14 cellular contexts compared by ENCODE assay signal in the genomic region with DNA sequence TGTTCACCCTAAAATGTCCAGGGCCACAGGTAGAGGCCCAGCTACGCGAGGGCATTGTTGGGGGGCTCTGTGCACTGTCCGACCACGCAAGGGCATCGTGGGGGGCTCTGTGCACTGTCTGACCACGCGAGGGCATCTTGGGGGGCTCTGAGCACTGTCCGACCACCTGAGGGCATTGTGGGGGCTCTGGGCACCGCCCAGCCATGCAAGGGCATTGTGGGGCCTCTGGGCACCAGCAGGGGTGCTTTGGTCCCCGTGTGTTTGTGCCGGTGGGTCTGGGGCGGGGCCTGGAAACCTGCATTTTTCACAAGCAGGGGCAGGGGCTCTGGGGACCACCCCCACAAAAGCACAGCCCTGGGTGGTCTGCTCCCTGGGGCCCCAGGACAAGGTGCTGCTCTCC. TPM values are rescaled to one million over a fixed set of nuclear protein-coding genes. Genes with fewer than 3 reads are reported as not detected.
DNase-seq lines count a peak whose midpoint lies in the region; ATAC-seq and TF ChIP-seq lines count a peak whose summit lies in the region.
"Had no signal": no experiment of that assay in that cellular context is flagged by ENCODE, and none has a peak within 500 bp of the region (broad histone marks: within the 10 kb centered on the region; RNA-seq: fewer than 3 reads in every experiment).

No MANE protein-coding gene starts in this region.

- TF ChIP-seq CTCF in left ventricle myocardium inferior (IDR thresholded peaks at IDR 0.05; ENCODE audit: borderline replicate concordance): no peak
- TF ChIP-seq CTCF in brain (conservative IDR thresholded peaks at IDR 0.05): no peak
- no peak for TF ChIP-seq CTCF in GM23338 (conservative IDR thresholded peaks at IDR 0.05; ENCODE audit: low read depth in 2 of 2)

- peak overlapping the region in 2 of 3 donors; percentile 14 to 76 for H3K9ac ChIP-seq in skeletal muscle tissue (ENCODE audit: low read depth in 1 of 3, low read length in 3 of 3)

- H3K9me3 Mint-ChIP-seq in brain (peaks cover 0 to 5% (median 0%) of the 10 kb centered on the region in 5 experiments), GM23338 (no peaks in the 10 kb centered on the region)

- intact Hi-C loops in left ventricle myocardium inferior (cut with micrococcal nuclease): no loop called here
- intact Hi-C loops in Right ventricle myocardium superior (cut with DNase I): no loop called here

- H3K4me3 Mint-ChIP-seq in brain: no peak overlapping the region
- H3K4me3 Mint-ChIP-seq in GM23338: no peak overlapping the region
- H3K4me3 Mint-ChIP-seq: CD4-positive, CD25-positive, alpha-beta regulatory T cell had no signal

- ATAC-seq in Right ventricle myocardium superior (ENCODE audit: poor library complexity): no peak
- ATAC-seq in GM21723 (IDR thresholded peaks at IDR 0.05; ENCODE audit: unreplicated experiment): no peak
- ATAC-seq in GM23338: no peak

- H4K20me1 ChIP-seq in GM23338 (replicated peaks; ENCODE audit: insufficient read depth): no peaks in the 10 kb centered on the region

- H3K36me3 ChIP-seq in left ventricle myocardium inferior (no peaks in the 10 kb centered on the region), H7 (replicated peaks; ENCODE audit: control insufficient read depth, insufficient read depth, low read length) (no peaks in the 10 kb centered on the region), skeletal muscle tissue (ENCODE audit: control insufficient read depth in 3 of 3, insufficient read depth in 3 of 3, low read length in 3 of 3) (no peaks in the 10 kb centered on the region), GM23338 (ENCODE audit: insufficient read depth) (no peaks in the 10 kb centered on the region)
- H3K36me3 ChIP-seq: HAP-1 had no signal

- H3K27me3 Mint-ChIP-seq in brain: peaks cover 16% of the 10 kb centered on the region
- H3K27me3 Mint-ChIP-seq in GM23338 (ENCODE audit: insufficient read depth, low read depth, poor library complexity): peaks cover 4% of the 10 kb centered on the region
- H3K27me3 Mint-ChIP-seq: CD4-positive, CD25-positive, alpha-beta regulatory T cell had no signal

- H3K4me1 ChIP-seq in left ventricle myocardium inferior: peaks cover 16% of the 10 kb centered on the region
- H3K4me1 ChIP-seq in skeletal muscle tissue (ENCODE audit: control insufficient read depth in 3 of 3, insufficient read depth in 3 of 3, low read length in 3 of 3): peaks cover 20 to 41% (median 32%) of the 10 kb centered on the region in 3 donors
- H3K4me1 ChIP-seq in GM23338 (ENCODE audit: insufficient read depth): no peaks in the 10 kb centered on the region
- H3K4me1 ChIP-seq: HAP-1 had no signal

- H3K27me3 ChIP-seq in left ventricle myocardium inferior (ENCODE audit: low read depth): no peaks in the 10 kb centered on the region
- H3K27me3 ChIP-seq in H7 (ENCODE audit: control insufficient read depth, insufficient read depth, low read length): no peaks in the 10 kb centered on the region
- peaks cover 0 to 3% (median 0%) of the 10 kb centered on the region in 3 donors for H3K27me3 ChIP-seq in skeletal muscle tissue (ENCODE audit: control insufficient read depth in 3 of 3, insufficient read depth in 3 of 3, low read length in 3 of 3)
- H3K27me3 ChIP-seq in GM23338 (ENCODE audit: insufficient read depth): no peaks in the 10 kb centered on the region

- peak overlapping the region in 3 of 5 experiments; percentile 12 to 46 (median 38) for H3K27ac Mint-ChIP-seq in brain
- no peak overlapping the region for H3K27ac Mint-ChIP-seq in GM23338
- H3K27ac Mint-ChIP-seq: CD4-positive, CD25-positive, alpha-beta regulatory T cell had no signal

- H3F3A ChIP-seq in GM23338 (replicated peaks; ENCODE audit: low read depth): no peaks in the 10 kb centered on the region

- H3K9me2 ChIP-seq in GM23338 (ENCODE audit: insufficient read depth): no peaks in the 10 kb centered on the region

- H3K79me2 ChIP-seq in GM23338 (replicated peaks; ENCODE audit: insufficient read depth): no peaks in the 10 kb centered on the region

- DNase-seq in left ventricle myocardium inferior (no peak), Right ventricle myocardium superior (no peak), H7 (peak; percentile 53), GM23338 (ENCODE audit: low spot score) (no peak)
- no peak for DNase-seq in activated effector memory CD4-positive, alpha-beta T cell treated with Interleukin-2 at 50 U/mL for 16 hours
- DNase-seq: CD4-positive, CD25-positive, alpha-beta regulatory T cell; DMS53; GF-D8; GOT3 had no signal

- no peak overlapping the region for H3K4me2 ChIP-seq in GM23338

- H3K4me3 ChIP-seq in left ventricle myocardium inferior (no peak overlapping the region), H7 (ENCODE audit: insufficient read depth, low read depth, low read length) (no peak overlapping the region), skeletal muscle tissue (ENCODE audit: low read length in 3 of 3) (no peak overlapping the region), GM23338 (no peak overlapping the region)
- H3K4me3 ChIP-seq: HAP-1 had no signal

- H2AFZ ChIP-seq in GM23338: no peak overlapping the region

- no peaks in the 10 kb centered on the region for H3K36me3 Mint-ChIP-seq in brain
- H3K36me3 Mint-ChIP-seq in GM23338 (ENCODE audit: low read depth): no peaks in the 10 kb centered on the region
- H3K36me3 Mint-ChIP-seq: CD4-positive, CD25-positive, alpha-beta regulatory T cell had no signal

- H3K9me3 ChIP-seq in left ventricle myocardium inferior (replicated peaks): no peaks in the 10 kb centered on the region
- H3K9me3 ChIP-seq in skeletal muscle tissue (ENCODE audit: control insufficient read depth in 3 of 3, low read length in 3 of 3): no peaks in the 10 kb centered on the region
- H3K9me3 ChIP-seq: HAP-1 had no signal

- H3K4me1 Mint-ChIP-seq in brain (peaks cover 37% of the 10 kb centered on the region), GM23338 (peaks cover 6% of the 10 kb centered on the region; the same call in 2 of the 3 replicates)
- H3K4me1 Mint-ChIP-seq: CD4-positive, CD25-positive, alpha-beta regulatory T cell had no signal

- peak overlapping the region; percentile 67 for H3K27ac ChIP-seq in left ventricle myocardium inferior (replicated peaks)
- no peak overlapping the region for H3K27ac ChIP-seq in skeletal muscle tissue (ENCODE audit: low read depth, low read length)
- H3K27ac ChIP-seq in GM23338 (ENCODE audit: low read depth): no peak overlapping the region
- H3K27ac ChIP-seq: 22Rv1 had no signal

TF ChIP-seq in GM23338, 12 proteins besides CTCF, POLR2A, EP300 and RAD21 (continues in another document):
- no peak for TF ChIP-seq POLR2AphosphoS5 (IDR thresholded peaks at IDR 0.05; ENCODE audit: low read depth)

RNA-seq across cellular contexts. Expression of gene RXRA, which starts 41.5 kb away (rescaled TPM):
- total RNA-seq in left ventricle myocardium inferior (57.1 TPM), Right ventricle myocardium superior (89.0 TPM), skeletal muscle tissue (11.5 TPM)
- total RNA-seq in H7 (2014; rRNA removed; shearing (Covaris generic)): 17.7 and 23.2 TPM in 2 replicates
- polyA plus RNA-seq in brain (ENCODE audit: insufficient read depth, low read depth, low replicate concordance) (29.9 TPM), GM23338 (2016; fragmentation: Nextera tagmentation; extraction: Ambion mirVana) (4.8 and 4.9 TPM in 2 replicates)
- 14.9 and 17.9 TPM in 2 replicates for total RNA-seq in GM23338 (2014; rRNA removed; shearing (Covaris generic))
